In the genomic region with DNA sequence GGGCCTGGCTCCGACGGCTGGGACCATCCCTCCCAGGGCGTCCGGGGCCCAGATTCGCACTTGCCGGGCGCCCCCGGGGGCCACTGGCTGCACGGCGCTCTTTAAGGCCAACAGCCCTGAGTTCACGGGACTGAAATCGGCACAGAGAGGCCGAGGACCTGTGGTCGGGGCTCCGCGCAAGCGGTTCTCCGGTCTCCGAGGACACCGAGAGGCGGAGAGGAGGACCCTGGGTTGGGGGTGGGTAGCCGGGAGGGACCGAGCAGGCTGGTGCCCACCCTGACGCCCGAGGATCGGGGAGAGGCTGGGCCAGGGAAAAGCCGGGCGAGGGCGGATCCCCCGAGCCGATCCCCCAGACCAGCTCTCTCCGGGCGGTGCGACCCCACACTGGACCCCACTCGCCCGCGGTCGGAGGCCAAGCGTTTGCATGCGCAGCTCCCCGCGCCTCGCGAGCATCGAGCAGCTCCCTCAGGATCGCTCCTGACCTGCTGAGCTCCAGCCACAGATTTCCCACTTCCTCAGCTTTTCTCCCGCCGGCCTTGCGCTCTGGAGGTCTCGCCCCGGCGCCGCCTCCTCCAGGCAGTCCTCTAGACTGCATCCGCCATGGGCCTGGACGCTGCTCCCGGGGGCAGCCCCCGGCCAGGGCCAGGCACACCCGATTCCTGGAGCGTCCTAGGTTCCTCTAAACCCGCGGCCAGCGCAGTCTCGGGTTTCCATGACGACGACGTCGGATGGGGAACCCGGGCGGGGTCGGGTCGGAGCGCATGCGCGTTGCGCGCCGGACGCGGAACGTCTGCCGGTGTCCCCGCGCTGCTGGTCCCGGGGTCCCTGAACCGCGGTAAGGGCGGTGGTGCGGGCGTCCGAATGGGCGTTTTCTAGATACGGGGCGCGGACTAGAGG, we compare ENCODE assay signal across 7 cellular contexts. TPM values are rescaled to one million over a fixed set of nuclear protein-coding genes. Genes with fewer than 3 reads are reported as not detected.
A peak's percentile ranks its signal among the peaks of the same experiment; 100 is the strongest.
DNase-seq lines count a peak whose midpoint lies in the region; ATAC-seq and TF ChIP-seq lines count a peak whose summit lies in the region.

No MANE protein-coding gene starts in this region.

- intact Hi-C loops in activated CD4-positive, alpha-beta memory T cell treated with anti-CD3 and anti-CD28 coated beads for 36 hours (cut with micrococcal nuclease): no loop called here
- intact Hi-C loops in lower lobe of right lung (cut with DNase I): no loop called here

- no peaks in the 10 kb centered on the region for H3K9me3 Mint-ChIP-seq in activated CD4-positive, alpha-beta memory T cell treated with anti-CD3 and anti-CD28 coated beads for 36 hours

- H3K36me3 Mint-ChIP-seq in activated CD4-positive, alpha-beta memory T cell treated with anti-CD3 and anti-CD28 coated beads for 36 hours: no peaks in the 10 kb centered on the region

- H3K36me3 ChIP-seq in ectodermal cell (ENCODE audit: control insufficient read depth, insufficient read depth, low read length) (peaks cover 6% of the 10 kb centered on the region), lower lobe of right lung (no peaks in the 10 kb centered on the region)

- H3K9me3 ChIP-seq in ectodermal cell (ENCODE audit: control insufficient read depth, low read length): no peaks in the 10 kb centered on the region
- no peaks in the 10 kb centered on the region for H3K9me3 ChIP-seq in lower lobe of right lung

- CTCF ChIA-PET in activated CD4-positive, alpha-beta memory T cell treated with anti-CD3 and anti-CD28 coated beads for 36 hours (lab: Charles Lee): interaction anchor here (0.7 kb wide), 1 partner anchor 32 kb away, joined by 3 read pairs; no protein-coding TSS in a partner anchor

- H3K27me3 ChIP-seq in ectodermal cell (ENCODE audit: control insufficient read depth, insufficient read depth, low read length, poor library complexity, severe bottlenecking): peaks cover 56% of the 10 kb centered on the region
- H3K27me3 ChIP-seq in lower lobe of right lung (ENCODE audit: low read depth): peaks cover 52% of the 10 kb centered on the region

- peak; percentile 71 for TF ChIP-seq POLR2A in GM15510 (IDR thresholded peaks at IDR 0.05; ENCODE audit: borderline replicate concordance, extremely low read depth, insufficient read length)

- H3K4me1 ChIP-seq in ectodermal cell (ENCODE audit: control insufficient read depth, insufficient read depth, low read length): no peaks in the 10 kb centered on the region
- H3K4me1 ChIP-seq in lower lobe of right lung: peaks cover 21% of the 10 kb centered on the region

- H3K4me3 Mint-ChIP-seq in activated CD4-positive, alpha-beta memory T cell treated with anti-CD3 and anti-CD28 coated beads for 36 hours: peak overlapping the region; percentile 74

- peaks cover 4% of the 10 kb centered on the region for H3K4me1 Mint-ChIP-seq in activated CD4-positive, alpha-beta memory T cell treated with anti-CD3 and anti-CD28 coated beads for 36 hours (ENCODE audit: low read depth)

- POLR2A ChIA-PET in activated CD4-positive, alpha-beta memory T cell treated with anti-CD3 and anti-CD28 coated beads for 36 hours (lab: Charles Lee): interaction anchor here (1.1 kb wide), 1 partner anchor 33 kb away, joined by 4 read pairs; a partner anchor contains a TSS

- no peak overlapping the region for H3K27ac Mint-ChIP-seq in activated CD4-positive, alpha-beta memory T cell treated with anti-CD3 and anti-CD28 coated beads for 36 hours

- H3K27ac ChIP-seq in ectodermal cell (ENCODE audit: insufficient read depth, low read depth, low read length, poor library complexity, severe bottlenecking) (no peak overlapping the region), lower lobe of right lung (peak overlapping the region; percentile 49)

- WGBS in ectodermal cell, 2 experiments: 1% methylated on average over 94 of the region's 94 CpGs

- H3K27me3 Mint-ChIP-seq in activated CD4-positive, alpha-beta memory T cell treated with anti-CD3 and anti-CD28 coated beads for 36 hours: peaks cover 23% of the 10 kb centered on the region

- ATAC-seq in HG02981 (IDR thresholded peaks at IDR 0.05; ENCODE audit: unreplicated experiment) (peak; percentile 67), lower lobe of right lung (peak; percentile 77 to 85)

- peak overlapping the region; percentile 74 for H3K4me3 ChIP-seq in ectodermal cell (ENCODE audit: insufficient read depth, low read depth, low read length)
- H3K4me3 ChIP-seq in lower lobe of right lung: peak overlapping the region; percentile 66

- TF ChIP-seq CTCF in lower lobe of right lung (IDR thresholded peaks at IDR 0.05): no peak

- DNase-seq in NCI-H526 treated with DMSO at 0.1 percent for 48 hours (lab: John Stamatoyannopoulos, UW) (peak; percentile 25), lower lobe of right lung (peak; percentile 91)
- DNase-seq in activated CD4-positive, alpha-beta memory T cell treated with anti-CD3 and anti-CD28 coated beads for 36 hours: peak; percentile 90
- DNase-seq in stimulated activated CD4-positive, alpha-beta T cell treated with anti-CD3 and anti-CD28 coated beads, Interleukin-4, amount 100 ng/mL, for 4 hours: peak; percentile 82 to 89

RNA-seq across cellular contexts. Expression of a gene that starts 17.6 kb away (rescaled TPM):
- under 1 TPM; 0.19 to 0.29 TPM for total RNA-seq in activated CD4-positive, alpha-beta memory T cell treated with anti-CD3 and anti-CD28 coated beads for 36 hours
- 6.4 TPM for polyA plus RNA-seq in ectodermal cell (2013, experiment 1 of 4)
- 6.7 TPM for polyA plus RNA-seq in ectodermal cell (2013, experiment 2 of 4)
- 6.1 TPM for polyA plus RNA-seq in ectodermal cell (2013, experiment 3 of 4)
- polyA plus RNA-seq in ectodermal cell (2013, experiment 4 of 4): 6.5 TPM
- total RNA-seq in lower lobe of right lung: 0.24 TPM

RNA-seq across cellular contexts. Expression of a gene that starts 32.7 kb away (rescaled TPM):
- total RNA-seq in activated CD4-positive, alpha-beta memory T cell treated with anti-CD3 and anti-CD28 coated beads for 36 hours: 10 to 100 TPM; 39.5 to 41.5 TPM
- polyA plus RNA-seq in ectodermal cell (2013, experiment 1 of 4): 54.3 TPM
- 51.6 TPM for polyA plus RNA-seq in ectodermal cell (2013, experiment 2 of 4)
- polyA plus RNA-seq in ectodermal cell (2013, experiment 3 of 4): 46.0 TPM
- polyA plus RNA-seq in ectodermal cell (2013, experiment 4 of 4): 47.1 TPM
- 22.6 TPM for total RNA-seq in lower lobe of right lung

Comparison
In these comparisons a context has a peak if more than half of its experiments do, and no peak if none do; other contexts are left out.
1. DNase-seq: peak in every context shown above with its lines; median percentile 91 in lower lobe of right lung; 90 in activated CD4-positive, alpha-beta memory T cell treated with anti-CD3 and anti-CD28 coated beads for 36 hours; 86 in stimulated activated CD4-positive, alpha-beta T cell treated with anti-CD3 and anti-CD28 coated beads, Interleukin-4, amount 100 ng/mL, for 4 hours; 25 in NCI-H526 treated with DMSO at 0.1 percent for 48 hours.